In the genomic region with DNA sequence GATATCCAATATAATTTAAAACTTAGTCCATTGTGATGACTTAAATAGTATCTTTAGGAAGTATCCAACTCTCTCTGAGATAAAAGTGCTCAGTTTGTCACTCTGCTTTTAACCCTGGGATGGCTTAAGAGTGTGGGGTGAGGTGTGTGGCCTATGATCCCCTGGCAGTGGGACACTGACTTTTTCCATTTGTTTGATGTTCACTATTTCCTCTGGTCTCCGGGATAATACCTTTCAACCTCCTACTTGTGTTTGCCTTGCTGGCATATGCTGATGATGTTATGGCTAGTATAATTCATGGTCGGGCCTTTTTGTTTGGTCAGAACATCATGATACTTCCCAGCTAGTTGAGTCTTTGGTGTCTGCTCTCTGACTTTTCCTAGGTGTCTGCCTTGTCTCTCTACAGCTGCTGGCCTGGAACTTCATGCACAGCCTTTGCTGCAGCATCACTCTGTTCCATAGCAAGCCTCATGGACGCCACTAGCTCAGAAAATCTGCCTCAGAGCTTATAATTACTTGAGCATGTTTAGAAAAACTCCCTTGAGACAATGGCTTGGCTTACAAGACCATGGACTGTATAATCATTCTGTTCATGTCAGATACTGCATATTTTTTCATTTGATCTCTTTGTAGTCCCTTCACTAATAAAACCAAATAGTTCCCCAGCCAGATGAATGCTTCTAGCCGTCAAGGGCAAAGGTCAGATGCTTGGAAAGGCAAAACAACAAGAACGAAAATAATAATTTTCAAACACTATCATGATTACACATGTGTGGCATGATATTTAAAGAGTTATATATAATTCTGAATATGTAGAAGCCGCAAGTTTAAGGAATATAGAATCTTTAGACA, we compare ENCODE assay signal across 1 cellular context.
TF ChIP-seq lines count a peak whose summit lies in the region.

No MANE protein-coding gene starts in this region.

TF ChIP-seq in GM23338, 12 proteins besides CTCF, POLR2A, EP300 and RAD21:
- no peak for TF ChIP-seq REST (IDR thresholded peaks at IDR 0.05; ENCODE audit: unreplicated experiment)
- no peak for TF ChIP-seq ZNF331 (CRISPR knock-in tag; IDR thresholded peaks at IDR 0.05; ENCODE audit: low read depth)
- no peak for TF ChIP-seq ETS1 (IDR thresholded peaks at IDR 0.05)
- no peak for TF ChIP-seq EZH2 (IDR thresholded peaks at IDR 0.05; ENCODE audit: low read depth, unreplicated experiment)
